In the genomic region with DNA sequence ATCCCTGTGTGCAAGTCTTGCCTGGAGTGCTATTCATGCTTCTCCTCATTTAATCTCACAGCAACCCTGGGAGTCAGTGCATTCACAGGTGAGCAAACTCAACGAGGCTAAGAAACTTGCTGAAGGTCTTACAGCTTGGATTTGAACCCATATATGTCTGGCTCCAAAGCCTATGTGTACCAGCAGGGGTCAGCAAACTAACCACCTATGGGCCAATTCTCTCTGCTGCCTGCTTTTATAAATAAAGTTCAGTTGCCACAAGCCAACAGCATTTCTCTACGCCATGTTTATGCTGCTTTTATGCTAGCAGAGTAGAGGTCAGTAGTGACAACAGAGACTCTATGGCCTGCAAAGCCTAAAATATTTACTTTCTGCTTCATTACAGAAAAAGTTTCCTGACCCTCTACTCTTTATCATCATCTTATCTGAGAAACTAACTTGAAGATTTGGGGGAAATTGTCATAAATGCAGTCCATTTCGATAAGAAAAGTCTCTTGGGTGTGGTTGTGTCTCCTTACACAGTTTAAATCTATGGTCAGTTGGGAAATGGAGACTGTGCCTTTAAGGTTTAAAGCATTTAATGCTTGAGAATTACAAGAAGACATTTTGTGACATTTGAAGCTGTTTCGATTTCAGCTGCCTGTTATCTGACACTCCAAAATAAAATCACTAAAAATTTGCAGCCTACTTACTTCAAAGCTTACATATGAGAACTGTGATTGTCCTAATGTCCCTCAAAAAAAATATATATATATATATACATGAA, we compare ENCODE assay signal across 8 cellular contexts.
DNase-seq lines count a peak whose midpoint lies in the region; ATAC-seq and TF ChIP-seq lines count a peak whose summit lies in the region.

No MANE protein-coding gene starts in this region.

- H3K9me2 ChIP-seq in MM.1S (replicated peaks; ENCODE audit: insufficient read depth, low read length): no peaks in the 10 kb centered on the region

- H3K27ac Mint-ChIP-seq in activated CD4-positive, alpha-beta T cell treated with anti-CD3 and anti-CD28 coated beads for 36 hours: no peak overlapping the region

- H4K91ac ChIP-seq in trophoblast cell (ENCODE audit: low read depth, low read length): no peak overlapping the region

- H3K4me3 ChIP-seq in MM.1S (ENCODE audit: low read length): no peak overlapping the region
- H3K4me3 ChIP-seq in trophoblast cell (ENCODE audit: low read depth, low read length): no peak overlapping the region
- no peak overlapping the region for H3K4me3 ChIP-seq in tibial artery

- H3K27me3 ChIP-seq in MM.1S (replicated peaks; ENCODE audit: insufficient read depth, low read length) (no peaks in the 10 kb centered on the region), trophoblast cell (ENCODE audit: insufficient read depth, low read length) (no peaks in the 10 kb centered on the region), tibial artery (no peaks in the 10 kb centered on the region)

- CTCF ChIA-PET in activated CD4-positive, alpha-beta T cell treated with anti-CD3 and anti-CD28 coated beads for 36 hours (lab: Charles Lee): interaction anchor here (0.6 to 2.5 kb wide), 7 partner anchors 11 to 352 kb away, joined by 3 to 13 read pairs (median 3); no protein-coding TSS in a partner anchor

- no CpG with 5 or more reads among the region's 4 CpGs for WGBS in trophoblast cell (ENCODE audit: extremely low coverage, insufficient coverage, insufficient read length)

- H4K12ac ChIP-seq in trophoblast cell (ENCODE audit: low read depth, low read length): no peak overlapping the region

- H2AK5ac ChIP-seq in trophoblast cell (ENCODE audit: low read length): no peak overlapping the region

- H3K36me3 ChIP-seq in MM.1S (replicated peaks; ENCODE audit: insufficient read depth, low read length): no peaks in the 10 kb centered on the region
- no peaks in the 10 kb centered on the region for H3K36me3 ChIP-seq in trophoblast cell (ENCODE audit: control insufficient read depth in 1 of 2, insufficient read depth in 2 of 2, low read length in 2 of 2)
- H3K36me3 ChIP-seq in tibial artery: no peaks in the 10 kb centered on the region

- H2AFZ ChIP-seq in MM.1S (ENCODE audit: low read length) (peak overlapping the region; percentile 57), trophoblast cell (ENCODE audit: insufficient read depth, low read length, poor library complexity) (no peak overlapping the region)

- ATAC-seq in activated CD4-positive, alpha-beta T cell treated with anti-CD3 and anti-CD28 coated beads for 36 hours: no peak
- peak; percentile 74 for ATAC-seq in GM21619 (IDR thresholded peaks at IDR 0.05; ENCODE audit: unreplicated experiment)

- no peak overlapping the region for H3K4me3 Mint-ChIP-seq in activated CD4-positive, alpha-beta T cell treated with anti-CD3 and anti-CD28 coated beads for 36 hours

- no peaks in the 10 kb centered on the region for H3F3A ChIP-seq in MM.1S (ENCODE audit: insufficient read depth, low read length)

- H3K79me2 ChIP-seq in MM.1S (ENCODE audit: low read length) (no peaks in the 10 kb centered on the region), trophoblast cell (ENCODE audit: control insufficient read depth, insufficient read depth, low read length, poor library complexity) (no peaks in the 10 kb centered on the region)

- DNase-seq in activated CD4-positive, alpha-beta T cell treated with anti-CD3 and anti-CD28 coated beads for 36 hours: peak; percentile 46
- no peak for DNase-seq in activated CD4-positive, alpha-beta T cell treated with anti-CD3 and anti-CD28 coated beads, Interleukin-2, amount 50 U/mL, for 4 hours
- DNase-seq in MM.1S (peak; percentile 63), dedifferentiated amniotic fluid mesenchymal stem cell (ENCODE audit: extremely low spot score) (peak; percentile 51), trophoblast cell (peak; percentile 17 to 70), tibial artery (no peak), NCI-H187 treated with DMSO at 0.1 percent for 48 hours (lab: John Stamatoyannopoulos, UW) (no peak)

- H3K27me3 Mint-ChIP-seq in activated CD4-positive, alpha-beta T cell treated with anti-CD3 and anti-CD28 coated beads for 36 hours: no peaks in the 10 kb centered on the region

- no peak overlapping the region for H2BK120ac ChIP-seq in trophoblast cell (ENCODE audit: insufficient read depth, low read length, poor library complexity)

- H3K14ac ChIP-seq in trophoblast cell (ENCODE audit: low read length): no peak overlapping the region

- no peaks in the 10 kb centered on the region for H3K36me3 Mint-ChIP-seq in activated CD4-positive, alpha-beta T cell treated with anti-CD3 and anti-CD28 coated beads for 36 hours (ENCODE audit: low read depth)

- no peak overlapping the region for H2BK12ac ChIP-seq in trophoblast cell (ENCODE audit: low read length)

- H3K9ac ChIP-seq in MM.1S (ENCODE audit: low read length) (no peak overlapping the region; the same call in 1 of the 2 replicates), trophoblast cell (ENCODE audit: low read length) (no peak overlapping the region)

- no peak overlapping the region for H3K23ac ChIP-seq in trophoblast cell (ENCODE audit: low read length)

- intact Hi-C loops in activated CD4-positive, alpha-beta T cell treated with anti-CD3 and anti-CD28 coated beads for 36 hours (cut with DNase I, micrococcal nuclease): loop anchor here (1.0 to 5.0 kb wide), 3 partner anchors 128 to 730 kb away; no protein-coding TSS in a partner anchor
- intact Hi-C loops in tibial artery (cut with DNase I; ENCODE audit: low total_unique reads): no loop called here

- no peak overlapping the region for H2BK5ac ChIP-seq in trophoblast cell (ENCODE audit: low read depth, low read length, poor library complexity)

- H3K4me1 ChIP-seq in MM.1S (ENCODE audit: low read length) (no peaks in the 10 kb centered on the region), trophoblast cell (ENCODE audit: control insufficient read depth in 1 of 2, insufficient read depth in 2 of 2, low read length in 2 of 2) (no peaks in the 10 kb centered on the region), tibial artery (no peaks in the 10 kb centered on the region)

- peak overlapping the region; percentile 31 for H3K4me2 ChIP-seq in MM.1S (ENCODE audit: low read depth, low read length)
- no peak overlapping the region for H3K4me2 ChIP-seq in trophoblast cell (ENCODE audit: low read length)

- POLR2A ChIA-PET in activated CD4-positive, alpha-beta T cell treated with anti-CD3 and anti-CD28 coated beads for 36 hours (lab: Charles Lee): no interaction called here

- no peak overlapping the region for H3K4ac ChIP-seq in trophoblast cell (ENCODE audit: low read depth, low read length)

- no peak overlapping the region for H3K18ac ChIP-seq in trophoblast cell (ENCODE audit: low read length)

- no peaks in the 10 kb centered on the region for H4K20me1 ChIP-seq in MM.1S (ENCODE audit: insufficient read depth, low read length)

- no peak overlapping the region for H3K27ac ChIP-seq in MM.1S (ENCODE audit: low read length)
- H3K27ac ChIP-seq in trophoblast cell (ENCODE audit: low read depth, low read length): no peak overlapping the region
- H3K27ac ChIP-seq in tibial artery: no peak overlapping the region

- no peaks in the 10 kb centered on the region for H3K79me1 ChIP-seq in trophoblast cell (ENCODE audit: low read length)

- no peaks in the 10 kb centered on the region for H3K9me3 ChIP-seq in MM.1S (replicated peaks; ENCODE audit: insufficient read depth, low read length)
- H3K9me3 ChIP-seq in trophoblast cell (ENCODE audit: insufficient read depth, low read depth, low read length): no peaks in the 10 kb centered on the region
- H3K9me3 ChIP-seq in tibial artery: no peaks in the 10 kb centered on the region

- no peaks in the 10 kb centered on the region for H3K4me1 Mint-ChIP-seq in activated CD4-positive, alpha-beta T cell treated with anti-CD3 and anti-CD28 coated beads for 36 hours

- peak; percentile 69 for TF ChIP-seq CTCF in MM.1S (IDR thresholded peaks at IDR 0.05; ENCODE audit: low read length)
- peak in 1 of 2 experiments; percentile 23 for TF ChIP-seq CTCF in tibial artery (IDR thresholded peaks at IDR 0.05)

- no peak overlapping the region for H4K8ac ChIP-seq in trophoblast cell (ENCODE audit: low read depth, low read length)

- H3K9me3 Mint-ChIP-seq in activated CD4-positive, alpha-beta T cell treated with anti-CD3 and anti-CD28 coated beads for 36 hours (ENCODE audit: low read depth): no peaks in the 10 kb centered on the region

Comparison
In these comparisons a context has a peak if more than half of its experiments do, and no peak if none do; other contexts are left out.
1. DNase-seq: peak in activated CD4-positive, alpha-beta T cell treated with anti-CD3 and anti-CD28 coated beads for 36 hours (single experiment), MM.1S (single experiment), dedifferentiated amniotic fluid mesenchymal stem cell (single experiment) and trophoblast cell (2 of 2); none in activated CD4-positive, alpha-beta T cell treated with anti-CD3 and anti-CD28 coated beads, Interleukin-2, amount 50 U/mL, for 4 hours (0 of 2), tibial artery (0 of 2) and NCI-H187 treated with DMSO at 0.1 percent for 48 hours (single experiment).